36 cellular contexts compared by ENCODE assay signal in genomic region chr12:133220521-133220920, GRCh38. TPM values are rescaled to one million over a fixed set of nuclear protein-coding genes. Genes with fewer than 3 reads are reported as not detected.
"Had no signal": no experiment of that assay in that cellular context is flagged by ENCODE, and none has a peak within 500 bp of the region (broad histone marks: within the 10 kb centered on the region; RNA-seq: fewer than 3 reads in every experiment).

No MANE protein-coding gene starts in this region.

- H3K27ac ChIP-seq: adrenal gland, body of pancreas, brain microvascular endothelial cell, breast epithelium, VCaP had no signal

- H3K27me3 ChIP-seq: adrenal gland, body of pancreas, brain microvascular endothelial cell, breast epithelium had no signal

- H3K36me3 ChIP-seq: adrenal gland, brain microvascular endothelial cell, breast epithelium had no signal

- DNase-seq: activated B cell treated with CpG ODN at 0.5 μM for 24 hours; activated CD4-positive, alpha-beta memory T cell treated with anti-CD3 and anti-CD28 coated beads, Interleukin-2, amount 10 ng/mL, durations not matched to agents 7 days and 5 days; activated CD4-positive, alpha-beta T cell treated with anti-CD3 and anti-CD28 coated beads for 4 hours; activated CD4-positive, alpha-beta T cell treated with anti-CD3 and anti-CD28 coated beads, Interleukin-2, amount 10 ng/mL, durations not matched to agents 24 days and 14 days; activated CD4-positive, alpha-beta T cell treated with anti-CD3 and anti-CD28 coated beads, Interleukin-2, amount 50 U/mL, for 1 hour; activated CD4-positive, alpha-beta T cell treated with anti-CD3 and anti-CD28 coated beads, Interleukin-2, amount 50 U/mL, for 48 hours; activated CD4-positive, CD25-positive, alpha-beta regulatory T cell treated with anti-CD3 and anti-CD28 coated beads, Interleukin-2, amount 50 U/mL, for 72 hours; activated CD8-positive, alpha-beta memory T cell treated with anti-CD3 and anti-CD28 coated beads for 24 hours; activated CD8-positive, alpha-beta memory T cell treated with anti-CD3 and anti-CD28 coated beads, Interleukin-2, amount 10 ng/mL, durations not matched to agents 7 days and 5 days; activated CD8-positive, alpha-beta T cell treated with anti-CD3 and anti-CD28 coated beads, Interleukin-2, amount 10 ng/mL, durations not matched to agents 7 days and 5 days; activated effector memory CD4-positive, alpha-beta T cell treated with anti-CD3 and anti-CD28 coated beads, Interleukin-2, amount 50 U/mL, for 16 hours; activated gamma-delta T cell treated with Interleukin-2 at 50 U/mL for 16 hours; activated naive CD4-positive, alpha-beta T cell; activated naive CD4-positive, alpha-beta T cell treated with anti-CD3 and anti-CD28 coated beads for 36 hours; activated naive CD4-positive, alpha-beta T cell treated with anti-CD3 and anti-CD28 coated beads, Interleukin-2, amount 50 U/mL, for 16 hours; activated naive CD8-positive, alpha-beta T cell treated with anti-CD3 and anti-CD28 coated beads for 36 hours; activated T-cell treated with anti-CD3 and anti-CD28 coated beads for 4 hours; activated T-cell treated with anti-CD3 and anti-CD28 coated beads, Interleukin-2, amount 50 U/mL, for 1 hour; activated T-cell treated with anti-CD3 and anti-CD28 coated beads, Interleukin-2, amount 50 U/mL, for 4 hours; activated T-cell treated with anti-CD3 and anti-CD28 coated beads, Interleukin-2, amount 50 U/mL, for 72 hours; amniotic stem cell; aorta; body of pancreas; brain microvascular endothelial cell; central memory CD4-positive, alpha-beta T cell; T-helper 1 cell; T-helper 2 cell; T-helper 9 cell had no signal

- ATAC-seq: activated CD8-positive, alpha-beta memory T cell treated with anti-CD3 and anti-CD28 coated beads, Interleukin-2, amount 10 ng/mL, durations not matched to agents 7 days and 5 days; activated CD8-positive, alpha-beta T cell treated with anti-CD3 and anti-CD28 coated beads, Interleukin-2, amount 10 ng/mL, durations not matched to agents 7 days and 5 days; activated naive CD4-positive, alpha-beta T cell treated with anti-CD3 and anti-CD28 coated beads, Interleukin-2, amount 50 U/mL, for 72 hours; activated T-cell treated with anti-CD3 and anti-CD28 coated beads, Interleukin-2, amount 50 U/mL, for 4 hours; activated T-cell treated with anti-CD3 and anti-CD28 coated beads, Interleukin-2, amount 50 U/mL, for 72 hours; activated T-helper 17 cell treated with anti-CD3 and anti-CD28 coated beads, Interleukin-2, amount 50 U/mL, for 72 hours; body of pancreas had no signal

- H3K4me3 ChIP-seq: adrenal gland, body of pancreas, breast epithelium had no signal

- H3K4me1 ChIP-seq: adrenal gland, body of pancreas, breast epithelium had no signal

- H3K9me3 ChIP-seq: adrenal gland had no signal

RNA-seq across cellular contexts. Expression of gene ANHX, which starts 15.2 kb away (rescaled TPM):
- total RNA-seq: activated B cell treated with CpG ODN at 0.5 μM for 24 hours; activated CD4-positive, alpha-beta memory T cell treated with anti-CD3 and anti-CD28 coated beads, Interleukin-2, amount 10 ng/mL, durations not matched to agents 7 days and 5 days; activated CD4-positive, alpha-beta T cell treated with anti-CD3 and anti-CD28 coated beads, Interleukin-2, amount 10 ng/mL, durations not matched to agents 24 days and 14 days; activated CD8-positive, alpha-beta memory T cell treated with anti-CD3 and anti-CD28 coated beads, Interleukin-2, amount 10 ng/mL, durations not matched to agents 7 days and 5 days; activated CD8-positive, alpha-beta T cell treated with anti-CD3 and anti-CD28 coated beads, Interleukin-2, amount 10 ng/mL, durations not matched to agents 7 days and 5 days; activated naive CD4-positive, alpha-beta T cell treated with anti-CD3 and anti-CD28 coated beads for 36 hours; activated naive CD4-positive, alpha-beta T cell treated with anti-CD3 and anti-CD28 coated beads, Interleukin-2, amount 50 U/mL, for 72 hours; activated naive CD8-positive, alpha-beta T cell treated with anti-CD3 and anti-CD28 coated beads for 36 hours; activated T-cell treated with anti-CD3 and anti-CD28 coated beads, Interleukin-2, amount 50 U/mL, for 4 hours; activated T-cell treated with anti-CD3 and anti-CD28 coated beads, Interleukin-2, amount 50 U/mL, for 72 hours; activated T-helper 1 cell treated with anti-CD3 and anti-CD28 coated beads, Interleukin-12 subunit alpha, Interleukin-12 subunit beta, Interleukin-2, Interleukin-4 antibody, amounts not matched to agents 30 ng/mL and 10 ng/mL and 1 ng/mL, durations not matched to agents 14 hours and 24 hours and 36 hours; activated T-helper 17 cell treated with anti-CD3 and anti-CD28 coated beads, Interleukin-2, amount 50 U/mL, for 72 hours; adrenal gland; aorta; astrocyte; body of pancreas; breast epithelium; cardiac septum had no signal
- polyA plus RNA-seq: adrenal gland, aorta had no signal
